8 cellular contexts compared by ENCODE assay signal in the genomic region with DNA sequence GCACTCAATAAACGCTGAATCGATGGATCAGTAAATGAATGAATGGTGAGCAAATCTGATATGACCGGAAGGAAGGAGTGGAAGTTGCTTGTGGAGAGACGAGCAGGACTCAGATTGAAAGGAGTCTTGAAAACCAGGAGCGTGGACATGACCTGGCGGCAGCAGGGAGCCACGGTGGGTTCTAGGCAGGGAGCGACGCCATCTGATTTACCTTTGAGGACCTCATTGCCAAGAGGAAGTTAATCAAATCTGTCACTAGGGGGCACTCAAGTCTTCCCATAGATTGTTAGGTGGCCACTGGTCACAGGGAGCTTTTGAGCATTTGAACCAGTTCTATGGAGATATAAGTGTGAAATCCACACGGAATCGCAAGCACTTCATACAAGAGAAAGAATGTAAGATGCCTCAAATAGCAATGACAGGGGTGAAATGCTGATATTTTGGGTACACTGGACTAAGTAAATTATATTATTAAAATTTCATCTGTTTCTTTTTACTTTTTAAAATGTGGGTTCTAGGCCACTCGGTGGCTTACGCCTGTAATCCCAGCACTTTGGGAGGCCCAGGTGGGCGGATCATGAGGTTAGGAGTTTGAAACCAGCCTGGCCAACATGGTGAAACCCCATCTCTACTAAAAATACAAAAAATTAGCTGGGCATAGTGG. TPM values are rescaled to one million over a fixed set of nuclear protein-coding genes. Genes with fewer than 3 reads are reported as not detected.
DNase-seq lines count a peak whose midpoint lies in the region; ATAC-seq and TF ChIP-seq lines count a peak whose summit lies in the region.

No MANE protein-coding gene starts in this region.

- H3K27me3 Mint-ChIP-seq in CD4-positive, alpha-beta T cell = peaks cover 24% of the 10 kb centered on the region

- H3K36me3 Mint-ChIP-seq in CD4-positive, alpha-beta T cell (ENCODE audit: low read depth) = no peaks in the 10 kb centered on the region

- no peak overlapping the region for H3K27ac Mint-ChIP-seq in CD4-positive, alpha-beta T cell

- CTCF ChIA-PET in CD4-positive, alpha-beta T cell (lab: Charles Lee) = interaction anchor here (1.0 to 1.5 kb wide), 3 partner anchors 94 to 386 kb away, joined by 3 to 7 read pairs (median 3); no protein-coding TSS in a partner anchor
- CTCF ChIA-PET in HEK293 (lab: Yijun Ruan, JAX) = interaction anchor here (0.7 to 1.6 kb wide), 15 partner anchors 20 to 1059 kb away, joined by 3 to 17 read pairs (median 5); partner anchors contain the start of gene TIMM44

- H3K9me3 ChIP-seq in CD4-positive, alpha-beta T cell (ENCODE audit: control insufficient read depth, low read length) = no peaks in the 10 kb centered on the region
- H3K9me3 ChIP-seq in HEK293 (ENCODE audit: control insufficient read depth, insufficient read depth, low read depth, low read length) = no peaks in the 10 kb centered on the region
- H3K9me3 ChIP-seq in transverse colon = no peaks in the 10 kb centered on the region

- H3K4me3 Mint-ChIP-seq in CD4-positive, alpha-beta T cell = no peak overlapping the region

- peaks cover 10% of the 10 kb centered on the region for H3K27me3 ChIP-seq in CD4-positive, alpha-beta T cell (ENCODE audit: control insufficient read depth, insufficient read depth, low read length)
- H3K27me3 ChIP-seq in transverse colon = no peaks in the 10 kb centered on the region

- WGBS in transverse colon (ENCODE audit: low coverage in 1 of 2), 2 donors = 38 to 61% methylated on average over 7 to 14 of the region's 14 CpGs

- DNase-seq in CD4-positive, alpha-beta T cell = peak in 7 of 10 experiments; percentile 9 to 36 (median 20)
- DNase-seq in NCI-H524 treated with DMSO at 0.1 percent for 48 hours (lab: John Stamatoyannopoulos, UW) (peak; percentile 33), epithelial cell of proximal tubule (ENCODE audit: low read depth) (peak; percentile 38), mucosa of gallbladder (ENCODE audit: low spot score) (peak; percentile 63), transverse colon (peak; percentile 23)
- DNase-seq in activated CD4-positive, alpha-beta T cell treated with anti-CD3 and anti-CD28 coated beads, Interleukin-2, amount 50 U/mL, for 48 hours = peak; percentile 12 to 39

- TF ChIP-seq EP300 in transverse colon (IDR thresholded peaks at IDR 0.05; ENCODE audit: low read depth) = no peak

- in situ Hi-C loops in transverse colon (cut with MboI; ENCODE audit: low pct_ligation_motif_present in 1 of 4, low pct_unique_long_range_greater_than_20kb in 1 of 4, low sequenced_read_pairs in 3 of 4) = loop anchor here in 2 of 4 donors (5.0 kb wide), 2 partner anchors 89 to 94 kb away; no protein-coding TSS in a partner anchor

- no peaks in the 10 kb centered on the region for H3K9me3 Mint-ChIP-seq in CD4-positive, alpha-beta T cell

- POLR2A ChIA-PET in CD4-positive, alpha-beta T cell (lab: Charles Lee) = interaction anchor here (1.0 kb wide), 1 partner anchor 51 kb away, joined by 4 read pairs; no protein-coding TSS in a partner anchor
- POLR2A ChIA-PET in HEK293 (lab: Yijun Ruan, JAX) = interaction anchor here (0.6 to 1.0 kb wide), 3 partner anchors 45 to 215 kb away, joined by 3 to 4 read pairs (median 3); partner anchors contain the start of gene TIMM44

- intact Hi-C loops in CD4-positive, alpha-beta T cell (cut with DNase I, micrococcal nuclease) = loop anchor here (1.0 to 10.0 kb wide), 2 partner anchors 95 to 214 kb away; partner anchors contain the start of gene TIMM44 (in 1 of the 2)
- intact Hi-C loops in transverse colon (cut with DNase I; ENCODE audit: low total_unique reads) = loop anchor here (5.0 kb wide), 1 partner anchor 94 kb away; no protein-coding TSS in a partner anchor

- no peak for TF ChIP-seq POLR2A in transverse colon (IDR thresholded peaks at IDR 0.05)

- no peaks in the 10 kb centered on the region for H3K4me1 Mint-ChIP-seq in CD4-positive, alpha-beta T cell (ENCODE audit: low read depth)

- TF ChIP-seq CTCF in CD4-positive, alpha-beta T cell (IDR thresholded peaks at IDR 0.05) = peak; percentile 75
- peak; percentile 38; the same call in 1 of the 2 replicates for TF ChIP-seq CTCF in HEK293 (tag by site-specific recombination; IDR thresholded peaks at IDR 0.05)
- peak; percentile 81 for TF ChIP-seq CTCF in epithelial cell of proximal tubule (conservative IDR thresholded peaks at IDR 0.05; ENCODE audit: low read depth, low read length)
- peak; percentile 47 to 63 (median 52) for TF ChIP-seq CTCF in transverse colon (IDR thresholded peaks at IDR 0.05)

- no peak overlapping the region for H3K27ac ChIP-seq in CD4-positive, alpha-beta T cell (ENCODE audit: low read depth, low read length)
- H3K27ac ChIP-seq in HEK293 (ENCODE audit: extremely low read depth, low read depth, low read length) = no peak overlapping the region
- no peak overlapping the region for H3K27ac ChIP-seq in transverse colon

- H3K36me3 ChIP-seq in HEK293 (ENCODE audit: control insufficient read depth in 2 of 2, insufficient read depth in 1 of 2, low read length in 2 of 2) (no peaks in the 10 kb centered on the region), transverse colon (no peaks in the 10 kb centered on the region)

- no peak overlapping the region for H3K4me3 ChIP-seq in HEK293 (ENCODE audit: low read depth, low read length)
- no peak overlapping the region for H3K4me3 ChIP-seq in epithelial cell of proximal tubule (ENCODE audit: low read depth, low read length)
- no peak overlapping the region for H3K4me3 ChIP-seq in transverse colon

- ATAC-seq in CD4-positive, alpha-beta T cell (ENCODE audit: poor library complexity) = peak; percentile 57
- ATAC-seq in GM18861 (IDR thresholded peaks at IDR 0.05; ENCODE audit: unreplicated experiment) = no peak

- H3K4me1 ChIP-seq in HEK293 (ENCODE audit: control insufficient read depth, insufficient read depth, low read length) = peaks cover 4% of the 10 kb centered on the region
- H3K4me1 ChIP-seq in transverse colon = peaks cover 7 to 11% (median 9%) of the 10 kb centered on the region in 4 donors

TF ChIP-seq in HEK293, 187 proteins besides CTCF, POLR2A, EP300 and RAD21 (continues in another document):
- TF ChIP-seq AEBP2 (tag by site-specific recombination; IDR thresholded peaks at IDR 0.05; ENCODE audit: borderline replicate concordance) (no peak), ZNF366 (tag by site-specific recombination; conservative IDR thresholded peaks at IDR 0.05) (no peak), ZNF112 (tag by site-specific recombination; IDR thresholded peaks at IDR 0.05) (no peak), ZNF792 (tag by site-specific recombination; IDR thresholded peaks at IDR 0.05) (no peak), SP2 (tag by site-specific recombination; IDR thresholded peaks at IDR 0.05) (no peak), ZNF791 (tag by site-specific recombination; IDR thresholded peaks at IDR 0.05) (no peak), ZNF10 (tag by site-specific recombination; IDR thresholded peaks at IDR 0.05) (no peak), TCF7L2 (IDR thresholded peaks at IDR 0.05; ENCODE audit: borderline replicate concordance, low read depth, low read length) (no peak), ATF2 (tag by site-specific recombination; IDR thresholded peaks at IDR 0.05; ENCODE audit: low read depth) (no peak), ZBTB48 (tag by site-specific recombination; IDR thresholded peaks at IDR 0.05) (no peak; the same call in 1 of the 2 replicates), ZBTB8A (tag by site-specific recombination; IDR thresholded peaks at IDR 0.05) (0 out of 2 replicates have a peak, but pooled peaks have one; percentile 12), ZNF24 (tag by site-specific recombination; IDR thresholded peaks at IDR 0.05) (peak; percentile 52; the same call in 1 of the 2 replicates), ZNF488 (tag by site-specific recombination; IDR thresholded peaks at IDR 0.05) (no peak), ZNF701 (tag by site-specific recombination; IDR thresholded peaks at IDR 0.05) (no peak)
- TF ChIP-seq, protein P1, sequence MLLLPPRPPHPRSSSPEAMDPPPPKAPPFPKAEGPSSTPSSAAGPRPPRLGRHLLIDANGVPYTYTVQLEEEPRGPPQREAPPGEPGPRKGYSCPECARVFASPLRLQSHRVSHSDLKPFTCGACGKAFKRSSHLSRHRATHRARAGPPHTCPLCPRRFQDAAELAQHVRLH (tag by site-specific recombination; IDR thresholded peaks at IDR 0.05) = peak; percentile 95

RNA-seq across cellular contexts. Expression of gene FBN3, which starts 9.2 kb away (rescaled TPM):
- total RNA-seq in CD4-positive, alpha-beta T cell = not detected
- total RNA-seq in epithelial cell of proximal tubule = 0.06 TPM in 1 of 2 replicates, not detected in the other
- total RNA-seq in mucosa of gallbladder = 0.09 TPM
- not detected for total RNA-seq in transverse colon

RNA-seq across cellular contexts. Expression of gene CERS4, which starts 50.6 kb away (rescaled TPM):
- total RNA-seq in CD4-positive, alpha-beta T cell = 10 to 100 TPM in 1 of 2 experiments, 1 to 10 TPM in 1; 8.7 to 12.3 TPM
- total RNA-seq in epithelial cell of proximal tubule (3.8 and 24.5 TPM in 2 replicates), mucosa of gallbladder (20.7 TPM), transverse colon (10 to 100 TPM in 3 of 4 donors, 1 to 10 TPM in 1; 3.4 to 58.0 (median 19.7) TPM)
